In the genomic region with DNA sequence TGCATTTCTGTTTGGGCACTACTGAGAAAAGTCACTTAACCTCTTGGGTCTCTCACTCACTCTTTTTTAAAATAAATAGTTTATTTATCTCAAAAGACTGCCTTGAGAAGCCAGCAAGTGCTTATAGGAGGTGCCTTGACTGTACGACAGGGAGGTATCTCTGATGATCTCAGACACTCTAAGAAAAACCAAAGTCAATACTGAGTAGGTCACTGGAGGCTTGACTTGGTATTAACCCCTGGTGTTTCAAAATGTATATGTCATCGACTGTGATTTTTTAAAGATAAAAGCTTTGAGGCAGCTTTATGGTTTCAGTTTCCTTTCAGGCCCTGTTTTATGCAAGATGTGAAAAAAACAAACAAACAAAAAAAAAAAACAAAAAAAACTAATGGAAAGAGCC, we compare ENCODE assay signal across 12 cellular contexts. TPM values are rescaled to one million over a fixed set of nuclear protein-coding genes. Genes with fewer than 3 reads are reported as not detected.
DNase-seq lines count a peak whose midpoint lies in the region; ATAC-seq and TF ChIP-seq lines count a peak whose summit lies in the region.
"Had no signal": no experiment of that assay in that cellular context is flagged by ENCODE, and none has a peak within 500 bp of the region (broad histone marks: within the 10 kb centered on the region; RNA-seq: fewer than 3 reads in every experiment).

No MANE protein-coding gene starts in this region.

- H3K4me3 ChIP-seq in CD4-positive, alpha-beta memory T cell (ENCODE audit: low read length in 2 of 2) = no peak overlapping the region
- H3K4me3 ChIP-seq in PC-9 (no peak overlapping the region), psoas muscle (no peak overlapping the region), ovary (no peak overlapping the region)
- H3K4me3 ChIP-seq: mucosa of descending colon had no signal

- TF ChIP-seq EP300 in ovary (IDR thresholded peaks at IDR 0.05) = no peak

- H3K9me3 ChIP-seq in CD4-positive, alpha-beta memory T cell (ENCODE audit: control insufficient read depth in 1 of 2, low read length in 2 of 2) = no peaks in the 10 kb centered on the region
- H3K9me3 ChIP-seq in PC-9 (ENCODE audit: insufficient read depth, low read depth) (peaks cover 7% of the 10 kb centered on the region; the same call in 1 of the 2 replicates), psoas muscle (no peaks in the 10 kb centered on the region), ovary (no peaks in the 10 kb centered on the region)
- H3K9me3 ChIP-seq: mucosa of descending colon had no signal

- H3K36me3 Mint-ChIP-seq in CD4-positive, alpha-beta memory T cell = peaks cover 13 to 27% of the 10 kb centered on the region in 2 donors

- peak in 3 of 5 donors; percentile 10 to 20 (median 16) for DNase-seq in CD4-positive, alpha-beta memory T cell
- DNase-seq in PC-9 (peak in 1 of 2 experiments; percentile 72), NCI-H187 (lab: John Stamatoyannopoulos, UW) (no peak), psoas muscle (no peak), ovary (no peak)
- DNase-seq: mucosa of descending colon, NCI-H1092 treated with DMSO at 0.1 percent for 48 hours had no signal

- peak overlapping the region in 3 of 7 donors; percentile 32 to 64 (median 62) for H3K27ac Mint-ChIP-seq in CD4-positive, alpha-beta memory T cell
- H3K27ac Mint-ChIP-seq: activated naive CD4-positive, alpha-beta T cell treated with anti-CD3 and anti-CD28 coated beads, Interleukin-2, amount 50 U/mL, for 24 hours had no signal

- TF ChIP-seq CTCF in PC-9 (conservative IDR thresholded peaks at IDR 0.05) (no peak), psoas muscle (IDR thresholded peaks at IDR 0.05) (no peak), ovary (IDR thresholded peaks at IDR 0.05) (no peak)

- 89 to 94% (median 93%) methylated on average over 2 of the region's 2 CpGs for WGBS in psoas muscle, 3 donors
- 85 to 86% (median 86%) methylated on average over 2 of the region's 2 CpGs for WGBS in ovary, 3 donors

- TF ChIP-seq POLR2A in ovary (IDR thresholded peaks at IDR 0.05) = no peak

- no peak overlapping the region for H3K27ac ChIP-seq in CD4-positive, alpha-beta memory T cell (ENCODE audit: low read depth, low read length)
- H3K27ac ChIP-seq in PC-9 (peak overlapping the region; percentile 28; the same call in 1 of the 2 replicates), psoas muscle (no peak overlapping the region), ovary (no peak overlapping the region)

- intact Hi-C loops in CD4-positive, alpha-beta memory T cell (cut with micrococcal nuclease) = no loop called here
- intact Hi-C loops in PC-9 (cut with micrococcal nuclease; ENCODE audit: unreplicated experiment) (no loop called here), psoas muscle (cut with DNase I) (no loop called here), ovary (cut with DNase I) (no loop called here)

- no peaks in the 10 kb centered on the region for H3K36me3 ChIP-seq in CD4-positive, alpha-beta memory T cell (ENCODE audit: insufficient read depth, low read length)
- H3K36me3 ChIP-seq in PC-9 (ENCODE audit: low read depth) (peaks cover 27% of the 10 kb centered on the region; the same call in 1 of the 2 replicates), psoas muscle (ENCODE audit: insufficient read depth in 1 of 2, low read depth in 1 of 2) (no peaks in the 10 kb centered on the region), ovary (no peaks in the 10 kb centered on the region)

- H2AFZ ChIP-seq in PC-9 = no peak overlapping the region

- H3F3A ChIP-seq in PC-9 (ENCODE audit: insufficient read depth, low read depth) = peaks cover 31% of the 10 kb centered on the region

- CTCF ChIA-PET in CD4-positive, alpha-beta memory T cell (lab: Charles Lee; ENCODE audit: partially characterized antibody) = no interaction called here
- CTCF ChIA-PET in PC-9 (lab: Charles Lee) = no interaction called here

- no peaks in the 10 kb centered on the region for H3K27me3 Mint-ChIP-seq in CD4-positive, alpha-beta memory T cell
- H3K27me3 Mint-ChIP-seq: activated naive CD4-positive, alpha-beta T cell treated with anti-CD3 and anti-CD28 coated beads, Interleukin-2, amount 50 U/mL, for 24 hours had no signal

- ATAC-seq in GM18870 (IDR thresholded peaks at IDR 0.05; ENCODE audit: unreplicated experiment) = peak; percentile 52
- ATAC-seq in HG02884 (IDR thresholded peaks at IDR 0.05; ENCODE audit: unreplicated experiment) = peak; percentile 69
- no peak for ATAC-seq in HG03135 (IDR thresholded peaks at IDR 0.05; ENCODE audit: unreplicated experiment)
- ATAC-seq in psoas muscle = no peak
- ATAC-seq: mucosa of descending colon, WTC11 had no signal

- no peaks in the 10 kb centered on the region for H4K20me1 ChIP-seq in PC-9 (ENCODE audit: insufficient read depth)

- H3K9me3 Mint-ChIP-seq in CD4-positive, alpha-beta memory T cell = peaks cover 0 to 6% (median 2%) of the 10 kb centered on the region in 8 donors
- H3K9me3 Mint-ChIP-seq: activated naive CD4-positive, alpha-beta T cell treated with anti-CD3 and anti-CD28 coated beads, Interleukin-2, amount 50 U/mL, for 24 hours had no signal

- peaks cover 8% of the 10 kb centered on the region for H3K4me1 ChIP-seq in CD4-positive, alpha-beta memory T cell (ENCODE audit: insufficient read depth, low read length)
- H3K4me1 ChIP-seq in PC-9 (replicated peaks; ENCODE audit: insufficient read depth) (peaks cover 62% of the 10 kb centered on the region), psoas muscle (no peaks in the 10 kb centered on the region), ovary (ENCODE audit: insufficient read depth) (no peaks in the 10 kb centered on the region)

- H3K4me2 ChIP-seq in PC-9 = peak overlapping the region; percentile 20

- H3K27me3 ChIP-seq in CD4-positive, alpha-beta memory T cell (ENCODE audit: insufficient read depth, low read length) = no peaks in the 10 kb centered on the region
- no peaks in the 10 kb centered on the region for H3K27me3 ChIP-seq in PC-9 (ENCODE audit: insufficient read depth, low read depth)
- H3K27me3 ChIP-seq in psoas muscle (ENCODE audit: insufficient read depth in 3 of 3, low read length in 2 of 3) = no peaks in the 10 kb centered on the region
- no peaks in the 10 kb centered on the region for H3K27me3 ChIP-seq in ovary

- no TSS peak for BruUV-seq in PC-9 (replicated peaks; lab: Mats Ljungman, UMichigan)

- POLR2A ChIA-PET in CD4-positive, alpha-beta memory T cell (lab: Charles Lee; ENCODE audit: partially characterized antibody) = no interaction called here
- POLR2A ChIA-PET in PC-9 (lab: Charles Lee; ENCODE audit: unreplicated experiment) = no interaction called here

- peaks cover 5 to 33% (median 23%) of the 10 kb centered on the region in 4 donors for H3K4me1 Mint-ChIP-seq in CD4-positive, alpha-beta memory T cell

- no peaks in the 10 kb centered on the region for H3K9me2 ChIP-seq in PC-9 (ENCODE audit: insufficient read depth)

- peak overlapping the region in 6 of 8 donors; percentile 4 to 52 (median 30) for H3K4me3 Mint-ChIP-seq in CD4-positive, alpha-beta memory T cell
- H3K4me3 Mint-ChIP-seq: activated naive CD4-positive, alpha-beta T cell treated with anti-CD3 and anti-CD28 coated beads, Interleukin-2, amount 50 U/mL, for 24 hours; WTC11 had no signal

- H3K79me2 ChIP-seq in PC-9 (ENCODE audit: low read depth) = peaks cover 80% of the 10 kb centered on the region

RNA-seq across cellular contexts. Expression of gene MREG, which starts 33.7 kb away (rescaled TPM):
- 1 to 10 TPM; 7.4 TPM for total RNA-seq in CD4-positive, alpha-beta memory T cell
- polyA plus RNA-seq in CD4-positive, alpha-beta memory T cell = 1 to 10 TPM in 1 of 2 donors, under 1 TPM in 1; 0.11 to 2.1 TPM
- 23.0 and 27.5 TPM in 2 replicates for total RNA-seq in PC-9 (2021)
- total RNA-seq in psoas muscle = under 1 TPM; 0.24 to 0.64 (median 0.43) TPM
- polyA plus RNA-seq in psoas muscle = 1 to 10 TPM in 1 of 3 donors, under 1 TPM in 2; 0.34 to 6.8 (median 0.37) TPM
- total RNA-seq in ovary = 1 to 10 TPM; 1.5 to 5.4 (median 2.2) TPM
- 1 to 10 TPM in 1 of 2 donors, under 1 TPM in 1; 0.85 to 1.8 TPM for polyA plus RNA-seq in ovary

Comparison
In these comparisons a context has a peak if more than half of its experiments do, and no peak if none do; other contexts are left out.
1. DNase-seq: peak in CD4-positive, alpha-beta memory T cell (3 of 5); none in NCI-H187 (0 of 2), psoas muscle (0 of 2) and ovary (0 of 5).
2. ATAC-seq: peak in GM18870 (single experiment) and HG02884 (single experiment); none in HG03135 (single experiment) and psoas muscle (0 of 4).